ENCODE assay signal across 8 cellular contexts in the genomic region with DNA sequence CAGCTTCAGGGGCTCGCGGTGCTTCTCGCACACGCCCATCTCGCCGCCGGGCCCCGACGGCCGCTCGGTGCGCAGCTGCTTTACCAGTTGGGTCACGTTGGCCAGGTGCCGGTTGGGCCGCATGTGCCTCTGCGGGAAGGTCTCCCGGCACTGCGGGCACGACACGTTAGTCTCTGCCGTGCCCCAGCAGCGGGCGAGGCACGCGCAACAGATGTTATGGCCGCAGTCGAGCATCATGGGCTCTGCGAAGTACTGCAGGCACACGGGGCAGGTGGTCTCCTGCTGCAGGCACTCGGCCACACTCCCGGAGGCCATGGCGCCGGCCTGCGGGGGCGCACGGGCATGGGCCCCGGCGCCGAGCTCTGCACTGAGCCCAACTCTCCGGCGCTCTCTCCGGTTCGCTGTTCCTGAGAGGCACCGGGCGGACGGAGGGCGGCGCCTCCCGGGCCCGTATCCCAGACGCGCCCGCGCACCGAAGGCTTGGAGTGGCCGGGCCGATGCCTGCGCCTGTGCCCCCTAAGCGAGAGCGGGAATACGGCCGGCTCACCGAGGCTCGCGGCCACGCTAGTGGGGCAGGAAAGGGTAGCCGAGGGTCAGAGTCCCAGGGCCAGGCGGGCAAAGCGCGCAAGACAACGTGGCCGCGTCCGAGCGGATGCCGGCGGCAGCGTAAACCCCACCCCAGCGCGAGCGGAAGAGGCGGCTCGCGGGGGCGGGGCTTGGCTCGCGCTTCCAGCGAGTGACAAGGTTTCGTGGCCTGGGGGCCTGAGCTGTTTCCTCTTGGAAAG. TPM values are rescaled to one million over a fixed set of nuclear protein-coding genes. Genes with fewer than 3 reads are reported as not detected.
A peak's percentile ranks its signal among the peaks of the same experiment; 100 is the strongest.
DNase-seq lines count a peak whose midpoint lies in the region; ATAC-seq and TF ChIP-seq lines count a peak whose summit lies in the region.

A gene with protein sequence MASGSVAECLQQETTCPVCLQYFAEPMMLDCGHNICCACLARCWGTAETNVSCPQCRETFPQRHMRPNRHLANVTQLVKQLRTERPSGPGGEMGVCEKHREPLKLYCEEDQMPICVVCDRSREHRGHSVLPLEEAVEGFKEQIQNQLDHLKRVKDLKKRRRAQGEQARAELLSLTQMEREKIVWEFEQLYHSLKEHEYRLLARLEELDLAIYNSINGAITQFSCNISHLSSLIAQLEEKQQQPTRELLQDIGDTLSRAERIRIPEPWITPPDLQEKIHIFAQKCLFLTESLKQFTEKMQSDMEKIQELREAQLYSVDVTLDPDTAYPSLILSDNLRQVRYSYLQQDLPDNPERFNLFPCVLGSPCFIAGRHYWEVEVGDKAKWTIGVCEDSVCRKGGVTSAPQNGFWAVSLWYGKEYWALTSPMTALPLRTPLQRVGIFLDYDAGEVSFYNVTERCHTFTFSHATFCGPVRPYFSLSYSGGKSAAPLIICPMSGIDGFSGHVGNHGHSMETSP (minus strand): TSS at position 668 of the 785 bp plus-strand sequence. CDS start 353 bp downstream, at position 315.

- H3K27ac ChIP-seq in adrenal gland: peak within 1 kb of the TSS; percentile 88 to 98 (median 92)
- H3K27ac ChIP-seq in heart right ventricle: peak within 1 kb of the TSS; percentile 93 to 99 (median 98)

- peak within 1 kb of the TSS; percentile 98 for H3K4me3 ChIP-seq in GM12865 (ENCODE audit: low read depth, low read length)
- H3K4me3 ChIP-seq in HFF-Myc (replicated peaks; ENCODE audit: low read depth, low read length): peak within 1 kb of the TSS; percentile 95
- H3K4me3 ChIP-seq in adrenal gland: peak within 1 kb of the TSS; percentile 74 to 99 (median 88)
- H3K4me3 ChIP-seq in heart right ventricle: peak within 1 kb of the TSS; percentile 80 to 100 (median 92)

- 0 to 1% (median 0%) methylated on average over 12 to 89 of the region's 89 CpGs; no CpG with 5 or more reads in 1 of the 4 donors for WGBS in adrenal gland, 4 donors
- 0% methylated on average over 78 to 89 of the region's 89 CpGs for WGBS in heart right ventricle, 2 donors

- peak; percentile 74 to 86 for TF ChIP-seq POLR2A in adrenal gland (IDR thresholded peaks at IDR 0.05)

- DNase-seq in GM12865 (ENCODE audit: low read depth) (peak; percentile 93), HFF-Myc (ENCODE audit: extremely low read depth, low read depth) (no peak), NAMALWA (ENCODE audit: low spot score) (peak; percentile 85), T follicular helper cell (ENCODE audit: low read depth) (peak; percentile 59), adrenal gland (peak; percentile 89 to 93 (median 91)), heart right ventricle (peak; percentile 92 to 94), posterior vena cava (ENCODE audit: low spot score) (peak; percentile 97), ureter (ENCODE audit: low spot score) (peak; percentile 93)

- TF ChIP-seq CTCF in GM12865 (IDR thresholded peaks at IDR 0.05; ENCODE audit: insufficient read depth, low read depth, low read length, missing control alignments) (no peak), HFF-Myc (IDR thresholded peaks at IDR 0.05; ENCODE audit: low read depth, low read length, missing control alignments) (no peak), adrenal gland (IDR thresholded peaks at IDR 0.05) (no peak), heart right ventricle (IDR thresholded peaks at IDR 0.05) (peak in 2 of 9 donors; percentile 9 to 26)

- peaks cover 0 to 32% of the 10 kb centered on the region in 2 donors for H3K36me3 ChIP-seq in adrenal gland (replicated peaks in 1 of 2)
- peaks cover 0 to 38% (median 22%) of the 10 kb centered on the region in 9 donors for H3K36me3 ChIP-seq in heart right ventricle

- ATAC-seq in heart right ventricle: peak; percentile 96 to 99 (median 98)

- H3K9me3 ChIP-seq in adrenal gland (replicated peaks in 1 of 3) (no peaks in the 10 kb centered on the region), heart right ventricle (no peaks in the 10 kb centered on the region)

- intact Hi-C loops in adrenal gland (cut with DNase I): no loop called here
- intact Hi-C loops in heart right ventricle (cut with DNase I): loop anchor here in 6 of 10 donors (1.0 to 2.0 kb wide), 5 partner anchors 17 to 27 kb away; no protein-coding TSS in a partner anchor
- intact Hi-C loops in posterior vena cava (cut with DNase I): no loop called here

- H3K4me1 ChIP-seq in adrenal gland (replicated peaks in 1 of 2) (peaks cover 14 to 17% of the 10 kb centered on the region in 2 donors), heart right ventricle (peaks cover 0 to 50% (median 17%) of the 10 kb centered on the region in 9 donors)

- H3K27me3 ChIP-seq in adrenal gland (no peaks in the 10 kb centered on the region), heart right ventricle (no peaks in the 10 kb centered on the region)

RNA-seq across cellular contexts. Expression of the gene that starts here (rescaled TPM):
- total RNA-seq in adrenal gland: 10 to 100 TPM; 38.3 to 67.4 (median 48.2) TPM
- 10 to 100 TPM; 40.4 to 54.6 (median 53.8) TPM for polyA plus RNA-seq in adrenal gland
- 10 to 100 TPM; 14.7 to 23.1 (median 17.6) TPM for total RNA-seq in heart right ventricle
- 10 to 100 TPM; 21.0 to 26.2 TPM for polyA plus RNA-seq in heart right ventricle
- 10 to 100 TPM; 30.8 to 35.4 TPM for total RNA-seq in posterior vena cava
- total RNA-seq in ureter: 85.2 TPM

Comparison
In these comparisons a context has a peak if more than half of its experiments do, and no peak if none do; other contexts are left out.
1. intact Hi-C loops: an anchor here in heart right ventricle (1.0 to 2.0 kb wide); none called in adrenal gland and posterior vena cava.